In genomic region chr6:73314577-73315492, GRCh38 we compare ENCODE assay signal across 14 cellular contexts. TPM values are rescaled to one million over a fixed set of nuclear protein-coding genes. Genes with fewer than 3 reads are reported as not detected.
DNase-seq lines count a peak whose midpoint lies in the region; ATAC-seq and TF ChIP-seq lines count a peak whose summit lies in the region.
"Had no signal": no experiment of that assay in that cellular context is flagged by ENCODE, and none has a peak within 500 bp of the region (broad histone marks: within the 10 kb centered on the region; RNA-seq: fewer than 3 reads in every experiment).

No MANE protein-coding gene starts in this region.

- H3K4me1 ChIP-seq in thoracic aorta (ENCODE audit: control insufficient read depth in 1 of 2, low read depth in 2 of 2): peaks cover 0 to 5% of the 10 kb centered on the region in 2 donors
- H3K4me1 ChIP-seq: A549 had no signal

- TF ChIP-seq CTCF in choroid plexus epithelial cell (conservative IDR thresholded peaks at IDR 0.05; ENCODE audit: low read depth, low read length): no peak
- TF ChIP-seq CTCF in thoracic aorta (IDR thresholded peaks at IDR 0.05): no peak

- peak overlapping the region; percentile 32 for H3K4me3 ChIP-seq in choroid plexus epithelial cell (ENCODE audit: low read depth, low read length)
- H3K4me3 ChIP-seq in thoracic aorta: peak overlapping the region; percentile 52
- H3K4me3 ChIP-seq: A549 had no signal

- ATAC-seq in thoracic aorta (ENCODE audit: insufficient number of reproducible peaks, low FRiP score, low read depth) (no peak), GM19463 (IDR thresholded peaks at IDR 0.05; ENCODE audit: unreplicated experiment) (no peak)
- ATAC-seq: A549, heart right ventricle had no signal

- H3K4me3 Mint-ChIP-seq in activated T-cell treated with anti-CD3 and anti-CD28 coated beads, Interleukin-2, amount 50 U/mL, for 24 hours: peak overlapping the region; percentile 41

- H3K27me3 Mint-ChIP-seq in activated T-cell treated with anti-CD3 and anti-CD28 coated beads, Interleukin-2, amount 50 U/mL, for 24 hours: peaks cover 65% of the 10 kb centered on the region
- H3K27me3 Mint-ChIP-seq: progenitor cell of endocrine pancreas had no signal

- peaks cover 3% of the 10 kb centered on the region for H3K9me3 Mint-ChIP-seq in activated T-cell treated with anti-CD3 and anti-CD28 coated beads, Interleukin-2, amount 50 U/mL, for 24 hours

- H3K36me3 ChIP-seq in thoracic aorta: no peaks in the 10 kb centered on the region
- H3K36me3 ChIP-seq: heart right ventricle had no signal

- peaks cover 10% of the 10 kb centered on the region for H3K4me1 Mint-ChIP-seq in activated T-cell treated with anti-CD3 and anti-CD28 coated beads, Interleukin-2, amount 50 U/mL, for 24 hours (ENCODE audit: low read depth)

- no peak overlapping the region for H3K27ac ChIP-seq in thoracic aorta
- H3K27ac ChIP-seq: A549, heart right ventricle had no signal

- no peak overlapping the region for H3K27ac Mint-ChIP-seq in activated T-cell treated with anti-CD3 and anti-CD28 coated beads, Interleukin-2, amount 50 U/mL, for 24 hours
- H3K27ac Mint-ChIP-seq: progenitor cell of endocrine pancreas had no signal

- H3K36me3 Mint-ChIP-seq in activated T-cell treated with anti-CD3 and anti-CD28 coated beads, Interleukin-2, amount 50 U/mL, for 24 hours (ENCODE audit: low read depth): peaks cover 1% of the 10 kb centered on the region

- DNase-seq in activated T-cell treated with anti-CD3 and anti-CD28 coated beads, Interleukin-2, amount 50 U/mL, for 24 hours: no peak
- DNase-seq in activated T-cell treated with anti-CD3 and anti-CD28 coated beads, Interleukin-2, amount 50 U/mL, for 1 hour: no peak
- DNase-seq in choroid plexus epithelial cell (ENCODE audit: low read depth): no peak
- peak; percentile 65 for DNase-seq in left kidney (ENCODE audit: low read depth, low spot score)
- DNase-seq in thoracic aorta (ENCODE audit: low spot score): no peak
- no peak for DNase-seq in globus pallidus (ENCODE audit: low spot score)
- DNase-seq in SHP77 treated with DMSO at 0.1 percent for 48 hours (lab: John Stamatoyannopoulos, UW): no peak
- DNase-seq: HCEC 1CT, heart right ventricle, NCI-H446 treated with DMSO at 0.1 percent for 48 hours, trophoblast cell had no signal

- H3K27me3 ChIP-seq in thoracic aorta (replicated peaks; ENCODE audit: insufficient read depth): no peaks in the 10 kb centered on the region

- peaks cover 5% of the 10 kb centered on the region for H3K9me3 ChIP-seq in thoracic aorta

RNA-seq across cellular contexts. Expression of gene DPPA5, which starts 39.2 kb away (rescaled TPM):
- not detected for total RNA-seq in thoracic aorta
- total RNA-seq: heart right ventricle, progenitor cell of endocrine pancreas had no signal

RNA-seq across cellular contexts. Expression of gene KHDC3L, which starts 47.6 kb away (rescaled TPM):
- total RNA-seq in thoracic aorta: not detected
- total RNA-seq: heart right ventricle, progenitor cell of endocrine pancreas had no signal

RNA-seq across cellular contexts. Expression of gene KHDC1, which starts 51.8 kb away (rescaled TPM):
- 1 to 10 TPM in 1 of 2 donors, under 1 TPM in 1; 0.81 to 8.1 TPM for total RNA-seq in thoracic aorta

RNA-seq across cellular contexts. Expression of gene OOEP, which starts 54.9 kb away (rescaled TPM):
- not detected for total RNA-seq in thoracic aorta
- total RNA-seq: heart right ventricle, progenitor cell of endocrine pancreas had no signal
